28 cellular contexts compared by ENCODE assay signal in genomic region chr3:69900331-69900730, GRCh38.
"Had no signal": no experiment of that assay in that cellular context is flagged by ENCODE, and none has a peak within 500 bp of the region (broad histone marks: within the 10 kb centered on the region; RNA-seq: fewer than 3 reads in every experiment).

No MANE protein-coding gene starts in this region.

- H3K4me2 ChIP-seq: smooth muscle cell had no signal

- ATAC-seq: left cardiac atrium; left lung; lower lobe of right lung; mucosa of descending colon; naive thymus-derived CD4-positive, alpha-beta T cell; natural killer cell treated with Interleukin-12 subunit alpha and Interleukin-12 subunit beta and Interleukin-15 and Interleukin-18, amount 100 ng/mL, for 72 hours; psoas muscle; right lobe of liver; stimulated activated naive B cell treated with anti-CD40 and anti-IgM and Interleukin-4, amounts not matched to agents 10 μg/mL and 1 μg/mL and 100 μg/mL, for 72 hours; stimulated activated naive CD8-positive, alpha-beta T cell treated with anti-CD3 and anti-CD28 coated beads, Interleukin-15, Interleukin-2, amounts not matched to agents 100 U/mL and 50 U/mL, for 24 hours had no signal

- H3K27ac ChIP-seq: left lung, lower lobe of right lung, neutrophil, parathyroid adenoma, psoas muscle, right atrium auricular region, right lobe of liver, stomach, testis, thyroid gland, transverse colon, upper lobe of left lung, vagina had no signal

- H3K36me3 ChIP-seq: left lung, lower lobe of right lung, neutrophil, right atrium auricular region, right lobe of liver, stomach, thyroid gland, transverse colon, upper lobe of left lung, vagina had no signal

- H3K27me3 ChIP-seq: left lung, neutrophil, right atrium auricular region, right lobe of liver, stomach, testis, thyroid gland, transverse colon, upper lobe of left lung, vagina had no signal

- H3K9ac ChIP-seq: parathyroid adenoma had no signal

- H3K4me3 ChIP-seq: left lung, lower lobe of right lung, mucosa of descending colon, psoas muscle, right atrium auricular region, right lobe of liver, smooth muscle cell, stomach, testis, thyroid gland, transverse colon, upper lobe of left lung, vagina had no signal

- H2AFZ ChIP-seq: parathyroid adenoma had no signal

- H3K9me3 ChIP-seq: left lung, lower lobe of right lung, mucosa of descending colon, neutrophil, psoas muscle, right atrium auricular region, right lobe of liver, stomach, testis, thyroid gland, transverse colon, upper lobe of left lung, vagina had no signal

- H3K4me1 ChIP-seq: left lung, lower lobe of right lung, parathyroid adenoma, right lobe of liver, testis, transverse colon, upper lobe of left lung, vagina had no signal

- DNase-seq: hippocampal formation; immature natural killer cell; kidney; left cardiac atrium; left lung; lower lobe of right lung; mammary epithelial cell; midbrain; mucosa of descending colon; naive thymus-derived CD4-positive, alpha-beta T cell; occipital lobe; psoas muscle; right lobe of liver; stimulated activated CD4-positive, alpha-beta T cell treated with anti-CD3 and anti-CD28 coated beads, Interleukin-1b, Interleukin-23, amount 100 ng/mL, for 48 hours; stimulated activated CD4-positive, alpha-beta T cell treated with anti-CD3 and anti-CD28 coated beads, Interleukin-4, amount 100 ng/mL, for 1 hour; stimulated activated naive B cell treated with anti-CD40 and anti-IgM and Interleukin-4, amounts not matched to agents 10 μg/mL and 1 μg/mL and 100 μg/mL, for 72 hours; stimulated activated naive CD8-positive, alpha-beta T cell treated with anti-CD3 and anti-CD28 coated beads, Interleukin-15, Interleukin-2, amounts not matched to agents 100 U/mL and 50 U/mL, for 24 hours; stomach; testis; thyroid gland; transverse colon; upper lobe of left lung had no signal
